1 cellular context compared by ENCODE assay signal in the genomic region with DNA sequence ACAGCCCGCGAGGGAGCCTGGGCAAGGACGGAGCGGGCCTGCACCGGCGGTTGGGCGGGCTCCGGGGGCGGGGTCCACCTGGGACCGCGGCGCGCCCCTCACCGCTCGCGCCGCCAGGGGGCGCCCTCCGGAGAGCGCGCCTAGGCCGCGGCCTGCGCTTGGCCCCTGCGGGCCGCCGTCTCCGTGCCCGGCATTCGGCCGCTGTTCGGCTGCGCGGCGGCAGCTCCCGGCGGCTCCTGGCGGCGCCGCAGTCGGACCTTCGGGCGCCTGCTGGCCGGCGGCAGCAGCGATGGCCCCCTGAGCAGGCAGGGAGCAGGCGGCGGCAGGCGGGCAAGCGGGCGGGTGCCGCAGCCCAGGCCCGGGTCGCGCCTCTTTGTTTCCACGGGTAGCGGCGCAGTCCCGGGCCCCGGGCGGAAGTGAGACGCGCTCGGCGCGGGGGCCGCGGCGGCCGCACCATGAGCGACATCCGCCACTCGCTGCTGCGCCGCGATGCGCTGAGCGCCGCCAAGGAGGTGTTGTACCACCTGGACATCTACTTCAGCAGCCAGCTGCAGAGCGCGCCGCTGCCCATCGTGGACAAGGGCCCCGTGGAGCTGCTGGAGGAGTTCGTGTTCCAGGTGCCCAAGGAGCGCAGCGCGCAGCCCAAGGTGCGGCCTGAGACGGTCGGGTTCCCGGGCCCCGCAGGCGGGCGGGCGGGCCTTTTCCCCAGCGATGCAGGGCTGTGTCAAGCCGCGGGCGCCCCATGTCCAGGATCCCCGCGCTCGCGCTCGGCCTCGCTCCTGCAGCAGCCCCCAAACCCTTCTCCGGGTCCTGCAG.
TF ChIP-seq lines count a peak whose summit lies in the region.

INTS15 (plus strand) TSS at position 193 of the 816 bp plus-strand sequence; CDS start at position 456, 263 bp downstream.

TF ChIP-seq in WTC11, 78 proteins besides CTCF, POLR2A, EP300 and RAD21 (continued from another document):
- TF ChIP-seq, protein P1, sequence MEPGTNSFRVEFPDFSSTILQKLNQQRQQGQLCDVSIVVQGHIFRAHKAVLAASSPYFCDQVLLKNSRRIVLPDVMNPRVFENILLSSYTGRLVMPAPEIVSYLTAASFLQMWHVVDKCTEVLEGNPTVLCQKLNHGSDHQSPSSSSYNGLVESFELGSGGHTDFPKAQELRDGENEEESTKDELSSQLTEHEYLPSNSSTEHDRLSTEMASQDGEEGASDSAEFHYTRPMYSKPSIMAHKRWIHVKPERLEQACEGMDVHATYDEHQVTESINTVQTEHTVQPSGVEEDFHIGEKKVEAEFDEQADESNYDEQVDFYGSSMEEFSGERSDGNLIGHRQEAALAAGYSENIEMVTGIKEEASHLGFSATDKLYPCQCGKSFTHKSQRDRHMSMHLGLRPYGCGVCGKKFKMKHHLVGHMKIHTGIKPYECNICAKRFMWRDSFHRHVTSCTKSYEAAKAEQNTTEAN (CRISPR knock-in tag; IDR thresholded peaks at IDR 0.05): no peak
- TF ChIP-seq EMX1 (CRISPR knock-in tag; IDR thresholded peaks at IDR 0.05): no peak
- TF ChIP-seq, protein P2, sequence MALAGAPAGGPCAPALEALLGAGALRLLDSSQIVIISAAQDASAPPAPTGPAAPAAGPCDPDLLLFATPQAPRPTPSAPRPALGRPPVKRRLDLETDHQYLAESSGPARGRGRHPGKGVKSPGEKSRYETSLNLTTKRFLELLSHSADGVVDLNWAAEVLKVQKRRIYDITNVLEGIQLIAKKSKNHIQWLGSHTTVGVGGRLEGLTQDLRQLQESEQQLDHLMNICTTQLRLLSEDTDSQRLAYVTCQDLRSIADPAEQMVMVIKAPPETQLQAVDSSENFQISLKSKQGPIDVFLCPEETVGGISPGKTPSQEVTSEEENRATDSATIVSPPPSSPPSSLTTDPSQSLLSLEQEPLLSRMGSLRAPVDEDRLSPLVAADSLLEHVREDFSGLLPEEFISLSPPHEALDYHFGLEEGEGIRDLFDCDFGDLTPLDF (CRISPR knock-in tag; IDR thresholded peaks at IDR 0.05): no peak
- peak; percentile 87; the same call in 1 of the 2 replicates for TF ChIP-seq KAT7 (CRISPR knock-in tag; IDR thresholded peaks at IDR 0.05; ENCODE audit: borderline replicate concordance)
- no peak for TF ChIP-seq CBFB (CRISPR knock-in tag; IDR thresholded peaks at IDR 0.05; ENCODE audit: low read depth)
- TF ChIP-seq TCF7 (CRISPR knock-in tag; IDR thresholded peaks at IDR 0.05; ENCODE audit: low read depth): no peak
- TF ChIP-seq, protein P3, sequence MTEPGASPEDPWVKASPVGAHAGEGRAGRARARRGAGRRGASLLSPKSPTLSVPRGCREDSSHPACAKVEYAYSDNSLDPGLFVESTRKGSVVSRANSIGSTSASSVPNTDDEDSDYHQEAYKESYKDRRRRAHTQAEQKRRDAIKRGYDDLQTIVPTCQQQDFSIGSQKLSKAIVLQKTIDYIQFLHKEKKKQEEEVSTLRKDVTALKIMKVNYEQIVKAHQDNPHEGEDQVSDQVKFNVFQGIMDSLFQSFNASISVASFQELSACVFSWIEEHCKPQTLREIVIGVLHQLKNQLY (CRISPR knock-in tag; IDR thresholded peaks at IDR 0.05): no peak
- TF ChIP-seq PREB (CRISPR knock-in tag; IDR thresholded peaks at IDR 0.05; ENCODE audit: borderline replicate concordance): no peak
- TF ChIP-seq TEAD4 (CRISPR knock-in tag; IDR thresholded peaks at IDR 0.05): no peak
- 0 out of 2 replicates have a peak, but pooled peaks have one; percentile 10 for TF ChIP-seq ZNF423 (CRISPR knock-in tag; IDR thresholded peaks at IDR 0.05)
